ENCODE assay signal across 1 cellular context in the genomic region with DNA sequence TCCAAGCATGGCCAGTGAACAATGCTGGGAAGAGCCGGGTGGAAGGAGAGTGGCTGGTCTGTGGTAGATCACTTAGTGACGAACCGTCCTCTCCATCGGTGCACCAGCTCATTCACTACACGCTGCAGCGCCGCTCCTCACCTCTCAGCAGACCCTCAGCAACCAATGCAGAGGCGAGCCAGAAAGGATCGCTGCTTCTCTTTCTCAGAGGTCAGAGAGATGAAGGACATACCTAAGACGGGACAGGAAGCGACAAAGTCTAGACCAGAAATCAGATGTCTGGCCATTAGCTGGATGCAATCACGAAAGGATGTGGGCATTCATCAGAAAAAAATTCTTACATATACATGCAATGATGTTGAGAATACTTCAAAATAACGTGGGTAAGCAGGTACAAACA.
A peak's percentile ranks its signal among the peaks of the same experiment; 100 is the strongest.
TF ChIP-seq lines count a peak whose summit lies in the region.

No MANE protein-coding gene starts in this region.

TF ChIP-seq in endothelial cell of umbilical vein, 7 proteins besides CTCF, POLR2A, EP300 and RAD21 (continued from another document):
- TF ChIP-seq MAX (IDR thresholded peaks at IDR 0.05; ENCODE audit: insufficient read depth, insufficient read length) (no peak), EZH2 (IDR thresholded peaks at IDR 0.05; ENCODE audit: borderline replicate concordance, low read depth, low read length, severe bottlenecking) (no peak), GATA2 (IDR thresholded peaks at IDR 0.05; ENCODE audit: insufficient read depth, insufficient read length, low read depth, low read length) (peak; percentile 69), FOS (IDR thresholded peaks at IDR 0.05; ENCODE audit: borderline replicate concordance, insufficient read depth, low read length) (peak; percentile 21), JUN (IDR thresholded peaks at IDR 0.05; ENCODE audit: borderline replicate concordance, insufficient read depth, insufficient read length, low read depth) (peak; percentile 61), MYC (IDR thresholded peaks at IDR 0.05; ENCODE audit: low read depth, low read length) (no peak)
